In genomic region chr13:92767468-92767867, GRCh38 we compare ENCODE assay signal across 16 cellular contexts.
DNase-seq lines count a peak whose midpoint lies in the region; ATAC-seq and TF ChIP-seq lines count a peak whose summit lies in the region.
"Had no signal": no experiment of that assay in that cellular context is flagged by ENCODE, and none has a peak within 500 bp of the region (broad histone marks: within the 10 kb centered on the region; RNA-seq: fewer than 3 reads in every experiment).

No MANE protein-coding gene starts in this region.

- no peak overlapping the region for H4K91ac ChIP-seq in IMR-90 (ENCODE audit: insufficient read depth, low read depth, low read length)

- H3K4me2 ChIP-seq in IMR-90 (ENCODE audit: low read depth, low read length) (no peak overlapping the region; the same call in 1 of the 2 replicates), PC-3 (ENCODE audit: low read length) (peak overlapping the region; percentile 36; the same call in 1 of the 2 replicates), osteoblast (ENCODE audit: insufficient read depth, low read length) (peak overlapping the region; percentile 50), smooth muscle cell (no peak overlapping the region)
- H3K4me2 ChIP-seq: BLaER1 treated with 17β-estradiol and CSF1 and Interleukin-3, amounts not matched to agents 10 nM and 100 nM had no signal

- intact Hi-C loops in IMR-90 (cut with micrococcal nuclease) (no loop called here), PC-3 (cut with micrococcal nuclease) (no loop called here)

- WGBS in IMR-90 (ENCODE audit: extremely low coverage in 2 of 2, insufficient read length in 1 of 2), 2 experiments: 89% methylated on average over 2 of the region's 3 CpGs; no CpG with 5 or more reads in 1 of the 2 experiments
- WGBS in smooth muscle cell (ENCODE audit: low lambda C conversion rate): 93% methylated on average over 3 of the region's 3 CpGs

- ATAC-seq in GM18868 (IDR thresholded peaks at IDR 0.05; ENCODE audit: unreplicated experiment): peak; percentile 90
- no peak for ATAC-seq in IMR-90 (ENCODE audit: low read depth)
- ATAC-seq in PC-3: no peak
- ATAC-seq in GM18858 (IDR thresholded peaks at IDR 0.05; ENCODE audit: unreplicated experiment): no peak

- no peaks in the 10 kb centered on the region for H3K36me3 ChIP-seq in IMR-90 (ENCODE audit: control insufficient read depth, insufficient read depth, low read length)
- H3K36me3 ChIP-seq in PC-3 (ENCODE audit: low read depth, low read length): no peaks in the 10 kb centered on the region
- H3K36me3 ChIP-seq in osteoblast (ENCODE audit: insufficient read depth, low read length): no peaks in the 10 kb centered on the region
- H3K36me3 ChIP-seq in smooth muscle cell (ENCODE audit: low read depth): no peaks in the 10 kb centered on the region
- H3K36me3 ChIP-seq: BLaER1 treated with 17β-estradiol and CSF1 and Interleukin-3, amounts not matched to agents 10 nM and 100 nM; SJCRH30 had no signal

- no peak for TF ChIP-seq RAD21 in IMR-90 (IDR thresholded peaks at IDR 0.05; ENCODE audit: low read length)

- H3K9ac ChIP-seq in IMR-90 (ENCODE audit: low read depth, low read length) (no peak overlapping the region), PC-3 (ENCODE audit: low read length) (no peak overlapping the region), smooth muscle cell (ENCODE audit: low read depth) (no peak overlapping the region)
- H3K9ac ChIP-seq: BLaER1 treated with 17β-estradiol and CSF1 and Interleukin-3, amounts not matched to agents 10 nM and 100 nM had no signal

- no peaks in the 10 kb centered on the region for H3F3A ChIP-seq in PC-3 (ENCODE audit: low read length, unreplicated experiment)
- H3F3A ChIP-seq in smooth muscle cell (ENCODE audit: low read depth): no peaks in the 10 kb centered on the region

- H4K20me1 ChIP-seq in IMR-90 (ENCODE audit: insufficient read depth, low read length) (no peaks in the 10 kb centered on the region), PC-3 (ENCODE audit: low read length) (no peaks in the 10 kb centered on the region), osteoblast (ENCODE audit: insufficient read depth, low read length) (no peaks in the 10 kb centered on the region), smooth muscle cell (ENCODE audit: low read depth) (no peaks in the 10 kb centered on the region)
- H4K20me1 ChIP-seq: BLaER1 treated with 17β-estradiol and CSF1 and Interleukin-3, amounts not matched to agents 10 nM and 100 nM had no signal

- no peak for TF ChIP-seq POLR2A in IMR-90 (IDR thresholded peaks at IDR 0.05; ENCODE audit: low read depth, low read length)

- no peaks in the 10 kb centered on the region for H3K79me2 ChIP-seq in PC-3 (ENCODE audit: low read length)
- H3K79me2 ChIP-seq in osteoblast (ENCODE audit: insufficient read depth, low read length): no peaks in the 10 kb centered on the region
- no peaks in the 10 kb centered on the region for H3K79me2 ChIP-seq in smooth muscle cell (ENCODE audit: low read depth)

- dilution Hi-C loops in IMR-90 (cut with HindIII; ENCODE audit: low sequenced_read_pairs, unreplicated experiment): no loop called here

- no peaks in the 10 kb centered on the region for H3K27me3 ChIP-seq in IMR-90 (ENCODE audit: control insufficient read depth, insufficient read depth, low read length)
- H3K27me3 ChIP-seq in PC-3 (ENCODE audit: low read length): no peaks in the 10 kb centered on the region
- H3K27me3 ChIP-seq in osteoblast (ENCODE audit: insufficient read depth, low read length): no peaks in the 10 kb centered on the region
- no peaks in the 10 kb centered on the region for H3K27me3 ChIP-seq in smooth muscle cell (ENCODE audit: low read depth)
- H3K27me3 ChIP-seq: BLaER1 treated with 17β-estradiol and CSF1 and Interleukin-3, amounts not matched to agents 10 nM and 100 nM; SJCRH30 had no signal

- H2BK15ac ChIP-seq in IMR-90 (ENCODE audit: low read depth, low read length): no peak overlapping the region

- H3K23ac ChIP-seq in IMR-90 (ENCODE audit: low read depth, low read length): no peak overlapping the region

- H2BK5ac ChIP-seq in IMR-90 (ENCODE audit: low read depth, low read length, poor library complexity, severe bottlenecking): no peak overlapping the region

- no peak overlapping the region for H2AK9ac ChIP-seq in IMR-90 (replicated peaks; ENCODE audit: low read depth, low read length, poor library complexity)

- H3K9me3 ChIP-seq in IMR-90 (ENCODE audit: control insufficient read depth, insufficient read depth, low read length) (no peaks in the 10 kb centered on the region; the same call in 1 of the 2 replicates), PC-3 (ENCODE audit: low read length) (no peaks in the 10 kb centered on the region), osteoblast (ENCODE audit: low read depth, low read length) (no peaks in the 10 kb centered on the region), smooth muscle cell (replicated peaks; ENCODE audit: low read depth) (no peaks in the 10 kb centered on the region)
- H3K9me3 ChIP-seq: SJCRH30 had no signal

- H4K8ac ChIP-seq in IMR-90 (ENCODE audit: low read depth in 2 of 2, low read length in 2 of 2): no peak overlapping the region

- H2AK5ac ChIP-seq in IMR-90 (ENCODE audit: low read depth, low read length): no peak overlapping the region

- no peak overlapping the region for H2AFZ ChIP-seq in IMR-90 (replicated peaks; ENCODE audit: low read length, poor library complexity)
- H2AFZ ChIP-seq in PC-3 (ENCODE audit: low read length): 0 out of 2 replicates have a peak overlapping the region, but pooled peaks have one; percentile 18
- H2AFZ ChIP-seq in osteoblast (ENCODE audit: low read length): peak overlapping the region; percentile 37
- H2AFZ ChIP-seq in smooth muscle cell (ENCODE audit: low read depth): no peak overlapping the region

- H3K4me3 ChIP-seq in IMR-90 (ENCODE audit: insufficient read depth, low read depth, low read length) (peak overlapping the region; percentile 29; the same call in 1 of the 2 replicates), PC-3 (ENCODE audit: low read length) (0 out of 2 replicates have a peak overlapping the region, but pooled peaks have one; percentile 1), osteoblast (ENCODE audit: insufficient read depth, low read length) (no peak overlapping the region), smooth muscle cell (no peak overlapping the region)
- H3K4me3 ChIP-seq: BLaER1 treated with 17β-estradiol and CSF1 and Interleukin-3, amounts not matched to agents 10 nM and 100 nM; SJCRH30 had no signal

- DNase-seq in IMR-90 (no peak), PC-3 (no peak), osteoblast (ENCODE audit: insufficient read length, low spot score, missing footprints) (no peak), smooth muscle cell (lab: John Stamatoyannopoulos, UW; ENCODE audit: unreplicated experiment) (no peak)
- DNase-seq in central memory CD4-positive, alpha-beta T cell: no peak
- DNase-seq: DMS153, EL, NCI-H1092 treated with DMSO at 0.1 percent for 48 hours, NCI-H1694 treated with DMSO at 0.1 percent for 48 hours, NCI-H2171, NCI-H446 treated with DMSO at 0.1 percent for 48 hours, NCI-H774, SJCRH30 had no signal

- POLR2A ChIA-PET in IMR-90 (lab: Charles Lee; ENCODE audit: unreplicated experiment) (no interaction called here), PC-3 (lab: Charles Lee; ENCODE audit: unreplicated experiment) (no interaction called here)

- BruUV-seq in IMR-90 (replicated peaks; lab: Mats Ljungman, UMichigan) (no TSS peak), PC-3 (replicated peaks; lab: Mats Ljungman, UMichigan) (no TSS peak)

- TF ChIP-seq CTCF in IMR-90 (conservative IDR thresholded peaks at IDR 0.05; ENCODE audit: low read depth, low read length) (no peak), PC-3 (conservative IDR thresholded peaks at IDR 0.05; ENCODE audit: low read depth, low read length) (no peak), osteoblast (IDR thresholded peaks at IDR 0.05; ENCODE audit: extremely low read depth, low read depth, low read length) (no peak), smooth muscle cell (IDR thresholded peaks at IDR 0.05; ENCODE audit: borderline replicate concordance, insufficient read depth, poor library complexity, severe bottlenecking) (no peak)

- H3K79me1 ChIP-seq in IMR-90 (ENCODE audit: low read depth in 1 of 2, low read length in 2 of 2): no peaks in the 10 kb centered on the region

- H3K56ac ChIP-seq in IMR-90 (ENCODE audit: extremely low read depth, insufficient read depth, low read length): no peak overlapping the region

- CTCF ChIA-PET in IMR-90 (lab: Yijun Ruan, JAX) (no interaction called here), PC-3 (lab: Charles Lee) (no interaction called here)

- H3K18ac ChIP-seq in IMR-90 (ENCODE audit: low read depth, low read length): no peak overlapping the region

- H3K27ac ChIP-seq in IMR-90 (ENCODE audit: insufficient read depth, low read length) (no peak overlapping the region), PC-3 (ENCODE audit: low read length) (no peak overlapping the region), osteoblast (ENCODE audit: low read depth, low read length) (no peak overlapping the region), smooth muscle cell (ENCODE audit: low read depth) (no peak overlapping the region)
- H3K27ac ChIP-seq: BLaER1 treated with 17β-estradiol and CSF1 and Interleukin-3, amounts not matched to agents 10 nM and 100 nM; SJCRH30 had no signal

- no peak overlapping the region for H3K14ac ChIP-seq in IMR-90 (replicated peaks; ENCODE audit: low read depth, low read length)

- H3K4me1 ChIP-seq in IMR-90 (ENCODE audit: control insufficient read depth, insufficient read depth, low read length) (no peaks in the 10 kb centered on the region), PC-3 (ENCODE audit: insufficient read depth, low read length) (no peaks in the 10 kb centered on the region), osteoblast (ENCODE audit: insufficient read depth, low read length) (no peaks in the 10 kb centered on the region), smooth muscle cell (ENCODE audit: low read depth) (no peaks in the 10 kb centered on the region)
- H3K4me1 ChIP-seq: BLaER1 treated with 17β-estradiol and CSF1 and Interleukin-3, amounts not matched to agents 10 nM and 100 nM; SJCRH30 had no signal

- no peaks in the 10 kb centered on the region for H3K9me1 ChIP-seq in IMR-90 (ENCODE audit: insufficient read depth, low read length)

- no peak overlapping the region for H2BK120ac ChIP-seq in IMR-90 (ENCODE audit: low read depth, low read length)

- H4K5ac ChIP-seq in IMR-90 (ENCODE audit: low read depth, low read length): no peak overlapping the region

- in situ Hi-C loops in IMR-90 (cut with MboI; ENCODE audit: low sequenced_read_pairs): no loop called here

- H2BK20ac ChIP-seq in IMR-90 (ENCODE audit: low read depth, low read length): no peak overlapping the region

- H3K4ac ChIP-seq in IMR-90 (ENCODE audit: low read depth, low read length): no peak overlapping the region

- no peaks in the 10 kb centered on the region for H3K9me2 ChIP-seq in PC-3 (replicated peaks; ENCODE audit: low read length)

TF ChIP-seq in IMR-90, 13 proteins besides CTCF, POLR2A, EP300 and RAD21 (continues in another document):
- TF ChIP-seq FOS (IDR thresholded peaks at IDR 0.05; ENCODE audit: low read depth, low read length): no peak

Comparison
In these comparisons a context has a peak if more than half of its experiments do, and no peak if none do; other contexts are left out.
1. H2AFZ ChIP-seq: peak in PC-3 (single experiment) and osteoblast (single experiment); none in IMR-90 (single experiment) and smooth muscle cell (single experiment).
2. H3K4me2 ChIP-seq: peak in PC-3 (single experiment) and osteoblast (single experiment); none in IMR-90 (single experiment) and smooth muscle cell (single experiment).
3. H3K4me3 ChIP-seq: peak in IMR-90 (single experiment) and PC-3 (single experiment); none in osteoblast (single experiment) and smooth muscle cell (single experiment).